25 cellular contexts compared by ENCODE assay signal in genomic region chr19:30112666-30113065, GRCh38.
DNase-seq lines count a peak whose midpoint lies in the region; ATAC-seq, FAIRE-seq and TF ChIP-seq lines count a peak whose summit lies in the region.
"Had no signal": no experiment of that assay in that cellular context is flagged by ENCODE, and none has a peak within 500 bp of the region (broad histone marks: within the 10 kb centered on the region; RNA-seq: fewer than 3 reads in every experiment).

No MANE protein-coding gene starts in this region.

- H3K36me3 ChIP-seq in kidney (ENCODE audit: control insufficient read depth in 1 of 2, insufficient read depth in 2 of 2, low read length in 2 of 2) (no peaks in the 10 kb centered on the region), spleen (no peaks in the 10 kb centered on the region), lower lobe of right lung (no peaks in the 10 kb centered on the region)
- H3K36me3 ChIP-seq: BE2C, BLaER1 had no signal

- DNase-seq in kidney (peak; percentile 54), spleen (peak; percentile 57), lower lobe of right lung (no peak)
- no peak for DNase-seq in activated CD4-positive, CD25-positive, alpha-beta regulatory T cell (lab: John Stamatoyannopoulos, UW)
- DNase-seq: 8988T; ACHN; BE2C; C1 segment of cervical spinal cord; CD4-positive, alpha-beta memory T cell; CD4-positive, CD25-positive, alpha-beta regulatory T cell; CD8-positive, alpha-beta memory T cell; COR-L47; DMS 273 treated with DMSO at 0.1 percent for 48 hours; DMS153; DMS53; DMS79; DND-41; EL; GDM1 had no signal

- no peak for ATAC-seq in lower lobe of right lung
- ATAC-seq: GM12878 had no signal

- no peak for TF ChIP-seq CTCF in VCaP (conservative IDR thresholded peaks at IDR 0.05)
- no peak for TF ChIP-seq CTCF in kidney (IDR thresholded peaks at IDR 0.05; ENCODE audit: borderline replicate concordance, extremely low read depth, insufficient read depth)
- TF ChIP-seq CTCF in spleen (IDR thresholded peaks at IDR 0.05 in 8 of 11, conservative IDR thresholded peaks at IDR 0.05 in 3 of 11), result no peak
- TF ChIP-seq CTCF in lower lobe of right lung (IDR thresholded peaks at IDR 0.05), result no peak

- 71 to 80% (median 73%) methylated on average over 8 of the region's 8 CpGs for WGBS in spleen, 5 donors

- no peak for FAIRE-seq in kidney (lab: Jason Lieb, UNC)
- FAIRE-seq: A204.1, GM12878, GM12892, GM18507 had no signal

- intact Hi-C loops in kidney (cut with DNase I), result no loop called here
- intact Hi-C loops in spleen (cut with DNase I; ENCODE audit: low total_unique reads), result no loop called here
- intact Hi-C loops in lower lobe of right lung (cut with DNase I), result no loop called here

- H3K27me3 ChIP-seq in spleen (replicated peaks in 1 of 7) (no peaks in the 10 kb centered on the region), lower lobe of right lung (ENCODE audit: low read depth) (peaks cover 5% of the 10 kb centered on the region)
- H3K27me3 ChIP-seq: BE2C, BLaER1 had no signal

- H3K9ac ChIP-seq in kidney (ENCODE audit: low read length in 2 of 2), result no peak overlapping the region
- H3K9ac ChIP-seq: BLaER1 had no signal

- H3K4me1 ChIP-seq in kidney (ENCODE audit: control insufficient read depth in 1 of 2, insufficient read depth in 1 of 2, low read depth in 1 of 2, low read length in 2 of 2) (no peaks in the 10 kb centered on the region), spleen (peaks cover 0 to 12% (median 0%) of the 10 kb centered on the region in 6 donors), lower lobe of right lung (no peaks in the 10 kb centered on the region)
- H3K4me1 ChIP-seq: BLaER1 had no signal

- no peak for TF ChIP-seq POLR2A in spleen (IDR thresholded peaks at IDR 0.05)

- H3K27ac ChIP-seq in VCaP, result peak overlapping the region; percentile 59; the same call in 1 of the 2 replicates
- no peak overlapping the region for H3K27ac ChIP-seq in kidney (ENCODE audit: low read depth in 2 of 2, low read length in 2 of 2)
- no peak overlapping the region for H3K27ac ChIP-seq in spleen
- no peak overlapping the region for H3K27ac ChIP-seq in lower lobe of right lung
- H3K27ac ChIP-seq: BLaER1 had no signal

- no peak overlapping the region for H3K4me3 ChIP-seq in kidney (ENCODE audit: low read length in 2 of 2)
- no peak overlapping the region for H3K4me3 ChIP-seq in spleen
- H3K4me3 ChIP-seq in lower lobe of right lung, result no peak overlapping the region
- H3K4me3 ChIP-seq: BLaER1, GM12878 had no signal

- H3K9me3 ChIP-seq in kidney (ENCODE audit: control insufficient read depth in 1 of 2, low read length in 2 of 2) (no peaks in the 10 kb centered on the region), spleen (no peaks in the 10 kb centered on the region), lower lobe of right lung (no peaks in the 10 kb centered on the region)
- H3K9me3 ChIP-seq: BE2C, BLaER1 had no signal

Comparison
In these comparisons a context has a peak if more than half of its experiments do, and no peak if none do; other contexts are left out.
1. DNase-seq: peak in kidney (single experiment) and spleen (single experiment); none in activated CD4-positive, CD25-positive, alpha-beta regulatory T cell (0 of 4) and lower lobe of right lung (single experiment).